In the genomic region with DNA sequence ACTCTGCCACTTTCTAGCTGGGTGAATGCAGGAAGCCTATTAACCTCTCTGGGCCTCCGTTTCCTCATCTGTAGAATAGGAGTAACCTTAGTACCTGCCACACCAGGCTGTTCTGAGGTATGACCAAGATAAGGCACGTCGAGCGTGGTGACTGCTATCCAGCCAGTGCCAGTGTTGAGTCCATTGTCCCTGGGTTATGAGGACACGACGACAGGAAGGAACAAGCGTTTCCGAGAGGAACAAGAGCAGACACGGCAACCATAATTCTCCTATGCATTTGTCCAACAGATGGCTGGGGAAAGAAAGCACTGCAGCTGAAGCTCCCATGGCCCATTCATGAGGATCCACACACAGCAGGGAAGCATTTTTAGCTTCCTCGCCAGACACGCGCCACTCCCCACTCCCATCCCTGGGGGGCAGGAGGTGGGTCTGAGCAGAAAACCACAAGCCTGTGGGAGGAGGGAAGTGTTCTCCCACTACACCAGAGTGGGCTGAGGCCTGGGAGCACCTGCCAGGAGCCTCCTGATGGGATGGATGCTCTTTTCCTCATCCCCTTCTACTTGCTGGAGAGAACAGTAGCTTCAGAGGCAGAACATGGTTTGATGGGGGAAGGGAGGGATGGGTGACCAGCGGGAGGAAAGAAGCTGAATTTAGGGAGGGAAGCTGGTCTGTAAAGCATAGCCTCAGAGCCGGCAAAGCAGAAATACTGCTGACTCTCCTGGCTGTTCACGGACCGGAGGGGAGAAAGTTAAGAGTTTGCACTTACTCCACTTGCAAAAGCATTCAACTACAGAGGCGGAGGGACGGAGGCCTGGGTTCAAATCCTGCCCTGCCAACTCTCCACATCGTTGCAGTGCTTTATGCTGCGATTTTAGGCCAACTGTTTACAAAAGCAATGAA, we compare ENCODE assay signal across 8 cellular contexts. TPM values are rescaled to one million over a fixed set of nuclear protein-coding genes. Genes with fewer than 3 reads are reported as not detected.
DNase-seq lines count a peak whose midpoint lies in the region; TF ChIP-seq lines count a peak whose summit lies in the region.
"Had no signal": no experiment of that assay in that cellular context is flagged by ENCODE, and none has a peak within 500 bp of the region (broad histone marks: within the 10 kb centered on the region; RNA-seq: fewer than 3 reads in every experiment).

No MANE protein-coding gene starts in this region.

- H3K27ac Mint-ChIP-seq in osteocyte (ENCODE audit: unreplicated experiment), result peak overlapping the region; percentile 1

- H3K4me1 ChIP-seq in colonic mucosa, result peaks cover 8% of the 10 kb centered on the region

- no peaks in the 10 kb centered on the region for H3K9me3 ChIP-seq in colonic mucosa

- H3K36me3 Mint-ChIP-seq in osteocyte (ENCODE audit: unreplicated experiment), result peaks cover 4% of the 10 kb centered on the region

- peak overlapping the region; percentile 84 for H3K4me3 ChIP-seq in colonic mucosa

- peak overlapping the region in 1 of 2 donors; percentile 21 for H3K9ac ChIP-seq in colonic mucosa (ENCODE audit: low read depth in 2 of 2, low read length in 2 of 2)

- H3K27ac ChIP-seq in colonic mucosa, result no peak overlapping the region

- intact Hi-C loops in colonic mucosa (cut with DNase I), result no loop called here

- TF ChIP-seq CTCF in colonic mucosa (IDR thresholded peaks at IDR 0.05), result no peak
- no peak for TF ChIP-seq CTCF in osteocyte (IDR thresholded peaks at IDR 0.05)

- H3K9me3 Mint-ChIP-seq in osteocyte (ENCODE audit: unreplicated experiment), result no peaks in the 10 kb centered on the region

- H3K4me1 Mint-ChIP-seq in osteocyte (ENCODE audit: unreplicated experiment), result peaks cover 57% of the 10 kb centered on the region

- DNase-seq in EL, result peak; percentile 14
- peak; percentile 13 for DNase-seq in NCI-H345 treated with DMSO at 0.1 percent for 48 hours (lab: John Stamatoyannopoulos, UW; ENCODE audit: unreplicated experiment)
- DNase-seq in colonic mucosa, result no peak
- no peak for DNase-seq in osteocyte (ENCODE audit: extremely low spot score, unreplicated experiment)
- no peak for DNase-seq in GF-D8 (lab: John Stamatoyannopoulos, UW)
- no peak for DNase-seq in midbrain (lab: John Stamatoyannopoulos, UW)
- DNase-seq in activated effector memory CD4-positive, alpha-beta T cell treated with Interleukin-2 at 50 U/mL for 16 hours, result no peak
- DNase-seq: kidney glomerular epithelial cell had no signal

- no peaks in the 10 kb centered on the region for H3K27me3 Mint-ChIP-seq in osteocyte (ENCODE audit: unreplicated experiment)

- peak overlapping the region; percentile 66 for H3K4me3 Mint-ChIP-seq in osteocyte (ENCODE audit: unreplicated experiment)

- no peaks in the 10 kb centered on the region for H3K36me3 ChIP-seq in colonic mucosa

- H3K27me3 ChIP-seq in colonic mucosa, result no peaks in the 10 kb centered on the region

RNA-seq across cellular contexts. Expression of a gene that starts 2.7 kb away (rescaled TPM):
- total RNA-seq in colonic mucosa (100 to 1,000 TPM in 1 of 2 donors, 10 to 100 TPM in 1; 79.1 to 138 TPM), osteocyte (102 and 103 TPM in 2 replicates)

RNA-seq across cellular contexts. Expression of a gene that starts 33.1 kb away (rescaled TPM):
- total RNA-seq in colonic mucosa (10 to 100 TPM; 49.7 to 62.7 TPM), osteocyte (49.0 and 50.0 TPM in 2 replicates)

Comparison
In these comparisons a context has a peak if more than half of its experiments do, and no peak if none do; other contexts are left out.
1. DNase-seq: peak in EL (single experiment) and NCI-H345 treated with DMSO at 0.1 percent for 48 hours (single experiment); none in colonic mucosa (single experiment), osteocyte (single experiment), GF-D8 (single experiment), midbrain (single experiment) and activated effector memory CD4-positive, alpha-beta T cell treated with Interleukin-2 at 50 U/mL for 16 hours (single experiment).